Comparison of ENCODE assay signal across 37 cellular contexts in the genomic region with DNA sequence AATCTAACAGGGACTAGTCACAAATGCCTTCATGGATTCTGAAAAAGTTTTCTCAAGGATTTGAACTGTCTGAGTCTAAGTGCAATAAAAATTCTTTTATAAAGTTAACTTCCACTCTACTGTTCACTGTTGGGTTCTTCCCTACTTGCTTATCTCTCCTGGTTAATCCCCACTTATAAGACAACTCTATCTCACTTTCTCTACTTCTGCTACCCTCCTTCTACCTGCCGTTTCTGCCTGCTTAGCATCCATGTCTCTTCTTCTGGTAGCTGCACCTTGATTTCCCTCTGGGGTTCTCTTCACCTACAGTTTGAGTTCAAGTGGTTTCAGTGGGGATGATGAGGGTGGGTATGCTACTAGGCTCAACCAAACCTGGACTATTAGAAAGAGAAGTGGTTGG. TPM values are rescaled to one million over a fixed set of nuclear protein-coding genes. Genes with fewer than 3 reads are reported as not detected.
"Had no signal": no experiment of that assay in that cellular context is flagged by ENCODE, and none has a peak within 500 bp of the region (broad histone marks: within the 10 kb centered on the region; RNA-seq: fewer than 3 reads in every experiment).

No MANE protein-coding gene starts in this region.

- H3K36me3 ChIP-seq: MG63 had no signal

- H3K4me3 ChIP-seq: MG63 had no signal

- H3K27me3 ChIP-seq: MG63 had no signal

- H3K4me2 ChIP-seq: KMS-11 had no signal

- DNase-seq: Karpas-422, Kasumi-1, KG1, MG63, MM.1S, NCI-H1048, NCI-H1092, NCI-H1092 treated with DMSO at 0.1 percent for 48 hours, NCI-H1105, NCI-H1105 treated with DMSO at 0.1 percent for 48 hours, NCI-H1417, NCI-H1417 treated with DMSO at 0.1 percent for 48 hours, NCI-H1436, NCI-H1436 treated with DMSO at 0.1 percent for 48 hours, NCI-H146, NCI-H1694, NCI-H1694 treated with DMSO at 0.1 percent for 48 hours, NCI-H187, NCI-H187 treated with DMSO at 0.1 percent for 48 hours, NCI-H1930, NCI-H2029, NCI-H2029 treated with DMSO at 0.1 percent for 48 hours, NCI-H2081, NCI-H2081 treated with DMSO at 0.1 percent for 48 hours, NCI-H2107, NCI-H2171, NCI-H2171 treated with DMSO at 0.1 percent for 48 hours, NCI-H2227 treated with DMSO at 0.1 percent for 48 hours, NCI-H226, NCI-H345, NCI-H446, NCI-H446 treated with DMSO at 0.1 percent for 48 hours had no signal

- H3K9me3 ChIP-seq: MG63 had no signal

- H3K27ac ChIP-seq: KMS-11 had no signal

- H3K9ac ChIP-seq: KMS-11 had no signal

RNA-seq across cellular contexts. Expression of a gene that starts 6.0 kb away (rescaled TPM):
- total RNA-seq: LHCN-M2, M059J, MCF 10A, NCI-H460 had no signal
